ENCODE assay signal across 12 cellular contexts in genomic region chr9:6243746-6244145, GRCh38. TPM values are rescaled to one million over a fixed set of nuclear protein-coding genes. Genes with fewer than 3 reads are reported as not detected.
DNase-seq lines count a peak whose midpoint lies in the region; ATAC-seq, FAIRE-seq and TF ChIP-seq lines count a peak whose summit lies in the region.
"Had no signal": no experiment of that assay in that cellular context is flagged by ENCODE, and none has a peak within 500 bp of the region (broad histone marks: within the 10 kb centered on the region; RNA-seq: fewer than 3 reads in every experiment).

No MANE protein-coding gene starts in this region.

- peaks cover 18% of the 10 kb centered on the region for H3K27me3 Mint-ChIP-seq in activated CD4-positive, alpha-beta T cell treated with anti-CD3 and anti-CD28 coated beads, Interleukin-2, amount 10 ng/mL, durations not matched to agents 24 days and 14 days

- FAIRE-seq in kidney (lab: Jason Lieb, UNC), result no peak

- DNase-seq in foreskin fibroblast, result peak; percentile 7 to 35
- DNase-seq in activated CD4-positive, alpha-beta T cell treated with anti-CD3 and anti-CD28 coated beads, Interleukin-2, amount 10 ng/mL, durations not matched to agents 24 days and 14 days, result no peak
- no peak for DNase-seq in kidney
- no peak for DNase-seq in SHP77 (lab: John Stamatoyannopoulos, UW)
- no peak for DNase-seq in NCI-H1694 treated with DMSO at 0.1 percent for 48 hours (lab: John Stamatoyannopoulos, UW)
- DNase-seq: NCI-H146, ovary, trophoblast cell had no signal

- no peak overlapping the region for H3K9ac ChIP-seq in kidney (ENCODE audit: low read length in 2 of 2)

- H3K4me3 ChIP-seq in foreskin fibroblast (ENCODE audit: low read depth in 1 of 2, low read length in 2 of 2) (no peak overlapping the region), kidney (ENCODE audit: low read length in 2 of 2) (no peak overlapping the region)
- H3K4me3 ChIP-seq: ovary had no signal

- intact Hi-C loops in activated CD4-positive, alpha-beta T cell treated with anti-CD3 and anti-CD28 coated beads, Interleukin-2, amount 10 ng/mL, durations not matched to agents 24 days and 14 days (cut with micrococcal nuclease), result no loop called here
- intact Hi-C loops in kidney (cut with DNase I), result no loop called here

- no peaks in the 10 kb centered on the region for H3K9me3 Mint-ChIP-seq in activated CD4-positive, alpha-beta T cell treated with anti-CD3 and anti-CD28 coated beads, Interleukin-2, amount 10 ng/mL, durations not matched to agents 24 days and 14 days

- peak; percentile 93 for ATAC-seq in GM18502 (IDR thresholded peaks at IDR 0.05; ENCODE audit: poor library complexity, unreplicated experiment)
- ATAC-seq in GM21381 (IDR thresholded peaks at IDR 0.05; ENCODE audit: unreplicated experiment), result peak; percentile 89
- peak; percentile 77 for ATAC-seq in HG03354 (IDR thresholded peaks at IDR 0.05; ENCODE audit: poor library complexity, severe bottlenecking, unreplicated experiment)

- no peaks in the 10 kb centered on the region for H3K4me1 ChIP-seq in kidney (ENCODE audit: control insufficient read depth in 1 of 2, insufficient read depth in 1 of 2, low read depth in 1 of 2, low read length in 2 of 2)

- TF ChIP-seq CTCF in foreskin fibroblast (IDR thresholded peaks at IDR 0.05; ENCODE audit: low read depth, low read length), result no peak
- TF ChIP-seq CTCF in kidney (IDR thresholded peaks at IDR 0.05; ENCODE audit: borderline replicate concordance, extremely low read depth, insufficient read depth), result no peak

- H3K27ac Mint-ChIP-seq in activated CD4-positive, alpha-beta T cell treated with anti-CD3 and anti-CD28 coated beads, Interleukin-2, amount 10 ng/mL, durations not matched to agents 24 days and 14 days, result no peak overlapping the region

- H3K4me1 Mint-ChIP-seq in activated CD4-positive, alpha-beta T cell treated with anti-CD3 and anti-CD28 coated beads, Interleukin-2, amount 10 ng/mL, durations not matched to agents 24 days and 14 days, result no peaks in the 10 kb centered on the region

- no peaks in the 10 kb centered on the region for H3K36me3 Mint-ChIP-seq in activated CD4-positive, alpha-beta T cell treated with anti-CD3 and anti-CD28 coated beads, Interleukin-2, amount 10 ng/mL, durations not matched to agents 24 days and 14 days (ENCODE audit: low read depth)

- no peak overlapping the region for H3K4me3 Mint-ChIP-seq in activated CD4-positive, alpha-beta T cell treated with anti-CD3 and anti-CD28 coated beads, Interleukin-2, amount 10 ng/mL, durations not matched to agents 24 days and 14 days

- no peak overlapping the region for H3K27ac ChIP-seq in kidney (ENCODE audit: low read depth in 2 of 2, low read length in 2 of 2)
- H3K27ac ChIP-seq: ovary had no signal

- H3K36me3 ChIP-seq in kidney (ENCODE audit: control insufficient read depth in 1 of 2, insufficient read depth in 2 of 2, low read length in 2 of 2), result no peaks in the 10 kb centered on the region
- H3K36me3 ChIP-seq: ovary had no signal

- no peaks in the 10 kb centered on the region for H3K9me3 ChIP-seq in kidney (ENCODE audit: control insufficient read depth in 1 of 2, low read length in 2 of 2)
- H3K9me3 ChIP-seq: ovary had no signal

RNA-seq across cellular contexts. Expression of gene IL33, which starts 28.1 kb away (rescaled TPM):
- not detected in 2 replicates for total RNA-seq in activated CD4-positive, alpha-beta T cell treated with anti-CD3 and anti-CD28 coated beads, Interleukin-2, amount 10 ng/mL, durations not matched to agents 24 days and 14 days
- total RNA-seq in kidney, result 22.7 TPM
- polyA plus RNA-seq in kidney (ENCODE audit: insufficient read depth, low read depth, low replicate concordance), result 3.7 TPM
- total RNA-seq: activated CD8-positive, alpha-beta memory T cell treated with anti-CD3 and anti-CD28 coated beads for 36 hours had no signal

Comparison
In these comparisons a context has a peak if more than half of its experiments do, and no peak if none do; other contexts are left out.
1. DNase-seq: peak in foreskin fibroblast (2 of 2); none in activated CD4-positive, alpha-beta T cell treated with anti-CD3 and anti-CD28 coated beads, Interleukin-2, amount 10 ng/mL, durations not matched to agents 24 days and 14 days (single experiment), kidney (single experiment), SHP77 (0 of 2) and NCI-H1694 treated with DMSO at 0.1 percent for 48 hours (single experiment).
2. RNA of gene IL33, which starts 28.1 kb away (total RNA-seq): 22.7 TPM in kidney (single experiment); not detected in activated CD4-positive, alpha-beta T cell treated with anti-CD3 and anti-CD28 coated beads, Interleukin-2, amount 10 ng/mL, durations not matched to agents 24 days and 14 days; every median in the first group is over 10 times any median in the second.
3. Peak in every context shown above with its lines, with median percentiles within 50 percentile points of each other: ATAC-seq.